ENCODE assay signal across 18 cellular contexts in genomic region chr2:69345434-69345833, GRCh38. TPM values are rescaled to one million over a fixed set of nuclear protein-coding genes. Genes with fewer than 3 reads are reported as not detected.
DNase-seq lines count a peak whose midpoint lies in the region; ATAC-seq and TF ChIP-seq lines count a peak whose summit lies in the region.
"Had no signal": no experiment of that assay in that cellular context is flagged by ENCODE, and none has a peak within 500 bp of the region (broad histone marks: within the 10 kb centered on the region; RNA-seq: fewer than 3 reads in every experiment).

No MANE protein-coding gene starts in this region.

- ATAC-seq in GM19043 (IDR thresholded peaks at IDR 0.05; ENCODE audit: low read depth, unreplicated experiment), result peak; percentile 87
- ATAC-seq: stimulated activated effector memory CD8-positive, alpha-beta T cell treated with anti-CD3 and anti-CD28 coated beads, Interleukin-12 subunit alpha, Interleukin-12 subunit beta, amount 100 ng/mL, for 72 hours had no signal

- no peaks in the 10 kb centered on the region for H3K9me3 Mint-ChIP-seq in CD8-positive, alpha-beta memory T cell
- H3K9me3 Mint-ChIP-seq: nephron; stimulated activated effector memory CD8-positive, alpha-beta T cell treated with anti-CD3 and anti-CD28 coated beads, Interleukin-12 subunit alpha, Interleukin-12 subunit beta, amount 100 ng/mL, for 72 hours; type B pancreatic cell had no signal

- DNase-seq in AG10803 (ENCODE audit: low read depth) (peak; percentile 23), LHCN-M2 (ENCODE audit: low read depth) (peak; percentile 9), choroid plexus epithelial cell (ENCODE audit: low read depth) (peak; percentile 46), NCI-H345 treated with DMSO at 0.1 percent for 48 hours (lab: John Stamatoyannopoulos, UW; ENCODE audit: unreplicated experiment) (no peak), cerebellar cortex (ENCODE audit: low spot score) (no peak)
- no peak for DNase-seq in CD8-positive, alpha-beta memory T cell
- no peak for DNase-seq in NK-92 treated with Interleukin-12 subunit alpha and Interleukin-12 subunit beta, amount 100 ng/mL, for 24 hours (lab: John Stamatoyannopoulos, UW)
- DNase-seq: NCI-H2081; NCI-H82; SHP77; stimulated activated CD4-positive, alpha-beta T cell treated with anti-CD3 and anti-CD28 coated beads, Interleukin-4, amount 100 ng/mL, for 4 hours had no signal

- H3K36me3 ChIP-seq in CD8-positive, alpha-beta memory T cell (ENCODE audit: insufficient read depth, low read length), result peaks cover 56% of the 10 kb centered on the region

- H3K4me3 Mint-ChIP-seq in CD8-positive, alpha-beta memory T cell, result no peak overlapping the region
- H3K4me3 Mint-ChIP-seq: B cell; nephron; stimulated activated effector memory CD8-positive, alpha-beta T cell treated with anti-CD3 and anti-CD28 coated beads, Interleukin-12 subunit alpha, Interleukin-12 subunit beta, amount 100 ng/mL, for 72 hours; type B pancreatic cell had no signal

- peaks cover 18 to 83% (median 37%) of the 10 kb centered on the region in 3 donors for H3K36me3 Mint-ChIP-seq in CD8-positive, alpha-beta memory T cell

- CTCF ChIA-PET in CD8-positive, alpha-beta memory T cell (lab: Charles Lee), result interaction anchor here (0.6 kb wide), 1 partner anchor 373 kb away, joined by 3 read pairs; no protein-coding TSS in a partner anchor

- no peaks in the 10 kb centered on the region for H3K9me3 ChIP-seq in CD8-positive, alpha-beta memory T cell (ENCODE audit: low read length)

- TF ChIP-seq CTCF in AG10803 (conservative IDR thresholded peaks at IDR 0.05; ENCODE audit: low read length), result no peak
- no peak for TF ChIP-seq CTCF in choroid plexus epithelial cell (conservative IDR thresholded peaks at IDR 0.05; ENCODE audit: low read depth, low read length)

- H3K4me3 ChIP-seq in AG10803 (ENCODE audit: low read length) (no peak overlapping the region), choroid plexus epithelial cell (ENCODE audit: low read depth, low read length) (no peak overlapping the region)
- no peak overlapping the region for H3K4me3 ChIP-seq in CD8-positive, alpha-beta memory T cell (ENCODE audit: low read length)
- H3K4me3 ChIP-seq: coronary artery, lung had no signal

- H3K27me3 ChIP-seq in CD8-positive, alpha-beta memory T cell (ENCODE audit: insufficient read depth, low read length, poor library complexity, severe bottlenecking), result no peaks in the 10 kb centered on the region

- peaks cover 0 to 1% (median 0%) of the 10 kb centered on the region in 3 donors for H3K4me1 Mint-ChIP-seq in CD8-positive, alpha-beta memory T cell
- H3K4me1 Mint-ChIP-seq: B cell; nephron; stimulated activated effector memory CD8-positive, alpha-beta T cell treated with anti-CD3 and anti-CD28 coated beads, Interleukin-12 subunit alpha, Interleukin-12 subunit beta, amount 100 ng/mL, for 72 hours had no signal

- no peaks in the 10 kb centered on the region for H3K27me3 Mint-ChIP-seq in CD8-positive, alpha-beta memory T cell
- H3K27me3 Mint-ChIP-seq: B cell, type B pancreatic cell had no signal

- no peak overlapping the region for H3K27ac Mint-ChIP-seq in CD8-positive, alpha-beta memory T cell
- H3K27ac Mint-ChIP-seq: B cell; nephron; stimulated activated effector memory CD8-positive, alpha-beta T cell treated with anti-CD3 and anti-CD28 coated beads, Interleukin-12 subunit alpha, Interleukin-12 subunit beta, amount 100 ng/mL, for 72 hours; type B pancreatic cell had no signal

- H3K27ac ChIP-seq in CD8-positive, alpha-beta memory T cell (ENCODE audit: low read depth, low read length), result no peak overlapping the region
- H3K27ac ChIP-seq: coronary artery had no signal

- POLR2A ChIA-PET in CD8-positive, alpha-beta memory T cell (lab: Charles Lee), result no interaction called here

- no peaks in the 10 kb centered on the region for H3K4me1 ChIP-seq in CD8-positive, alpha-beta memory T cell (ENCODE audit: insufficient read depth, low read length)

RNA-seq across cellular contexts. Expression of gene GFPT1, which starts 41.6 kb away (rescaled TPM):
- 31.0 and 32.6 TPM in 2 replicates for total RNA-seq in LHCN-M2 (2014; rRNA removed)
- 18.4 TPM for polyA plus RNA-seq in LHCN-M2 (2012)
- total RNA-seq in CD8-positive, alpha-beta memory T cell, result 10 to 100 TPM; 38.7 to 40.0 TPM
- polyA plus RNA-seq in CD8-positive, alpha-beta memory T cell, result 10.7 TPM

Comparison
In these comparisons a context has a peak if more than half of its experiments do, and no peak if none do; other contexts are left out.
1. DNase-seq: peak in AG10803 (single experiment), LHCN-M2 (single experiment) and choroid plexus epithelial cell (single experiment); none in NCI-H345 treated with DMSO at 0.1 percent for 48 hours (single experiment), CD8-positive, alpha-beta memory T cell (0 of 5), NK-92 treated with Interleukin-12 subunit alpha and Interleukin-12 subunit beta, amount 100 ng/mL, for 24 hours (single experiment) and cerebellar cortex (single experiment).